In the genomic region with DNA sequence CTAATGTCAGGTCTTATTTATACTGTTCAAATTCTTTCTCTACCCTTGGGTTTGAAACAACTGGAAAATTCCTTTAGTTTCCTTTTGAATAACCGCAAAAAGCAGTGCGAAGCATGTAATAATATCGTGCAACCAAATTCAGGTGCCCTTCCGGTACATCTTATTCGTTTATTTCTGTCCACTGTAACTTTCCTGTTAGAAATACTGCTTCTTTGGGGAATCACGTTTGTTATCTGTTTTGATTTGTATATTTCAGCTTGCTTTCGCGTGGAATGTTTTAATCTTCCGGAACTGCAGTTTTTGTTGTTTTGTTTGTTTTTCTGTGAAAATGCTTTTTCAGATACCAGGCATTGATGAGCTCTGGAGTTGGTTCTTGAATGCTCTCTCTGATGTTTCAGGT, we compare ENCODE assay signal across 8 cellular contexts. TPM values are rescaled to one million over a fixed set of nuclear protein-coding genes. Genes with fewer than 3 reads are reported as not detected.
A peak's percentile ranks its signal among the peaks of the same experiment; 100 is the strongest.
DNase-seq lines count a peak whose midpoint lies in the region; ATAC-seq, FAIRE-seq and TF ChIP-seq lines count a peak whose summit lies in the region.

No MANE protein-coding gene starts in this region.

- peak overlapping the region; percentile 35 for H3K56ac ChIP-seq in mesendoderm (ENCODE audit: low read length)

- no peak overlapping the region for H2BK5ac ChIP-seq in mesendoderm (ENCODE audit: low read length)

- 2% methylated on average over 9 of the region's 9 CpGs for WGBS in A549 (ENCODE audit: missing lambda C conversion rate)
- WGBS in mesendoderm (ENCODE audit: extremely low coverage, insufficient coverage, low lambda C conversion rate) = no CpG with 5 or more reads among the region's 9 CpGs

- H2BK120ac ChIP-seq in mesendoderm (ENCODE audit: low read depth, low read length) = no peak overlapping the region

- H3K27me3 ChIP-seq in mesendoderm (ENCODE audit: insufficient read depth, low read length, poor library complexity) = no peaks in the 10 kb centered on the region

- no peak overlapping the region for H4K5ac ChIP-seq in mesendoderm (ENCODE audit: low read length)

- no peaks in the 10 kb centered on the region for H3K9me3 ChIP-seq in A549

- TF ChIP-seq POLR2A in A549 (IDR thresholded peaks at IDR 0.05; ENCODE audit: low read length) = no peak

- no peak for TF ChIP-seq EP300 in A549 (IDR thresholded peaks at IDR 0.05)

- H3K4me3 Mint-ChIP-seq in HFFc6 = peak overlapping the region; percentile 94

- H3K79me1 ChIP-seq in mesendoderm (ENCODE audit: low read length) = no peaks in the 10 kb centered on the region

- H3K4me1 Mint-ChIP-seq in HFFc6 (ENCODE audit: low read depth) = peaks cover 14% of the 10 kb centered on the region

- no peaks in the 10 kb centered on the region for H3K9me3 Mint-ChIP-seq in HFFc6

- peak overlapping the region; percentile 95 for H3K27ac Mint-ChIP-seq in HFFc6

- peak overlapping the region; percentile 70 for H3K4me2 ChIP-seq in A549
- peak overlapping the region; percentile 40 for H3K4me2 ChIP-seq in mesendoderm (ENCODE audit: low read length)

- POLR2A ChIA-PET in A549 (lab: Yijun Ruan, JAX) = no interaction called here

- H2BK15ac ChIP-seq in mesendoderm (replicated peaks; ENCODE audit: low read depth) = no peak overlapping the region

- in situ Hi-C loops in astrocyte of the spinal cord (cut with HindIII; ENCODE audit: low sequenced_read_pairs) = no loop called here

- no peak for ATAC-seq in A549
- no peak for ATAC-seq in GM19351 (IDR thresholded peaks at IDR 0.05; ENCODE audit: unreplicated experiment)
- ATAC-seq in GM19455 (IDR thresholded peaks at IDR 0.05; ENCODE audit: unreplicated experiment) = no peak
- ATAC-seq in HG03521 (IDR thresholded peaks at IDR 0.05; ENCODE audit: unreplicated experiment) = no peak
- ATAC-seq in GM18867 (IDR thresholded peaks at IDR 0.05; ENCODE audit: unreplicated experiment) = no peak

- no peak for TF ChIP-seq RAD21 in A549 (conservative IDR thresholded peaks at IDR 0.05 in 1 of 2, IDR thresholded peaks at IDR 0.05 in 1 of 2)

- no peak overlapping the region for H3K18ac ChIP-seq in mesendoderm (ENCODE audit: low read length)

- no peak overlapping the region for H2AK5ac ChIP-seq in mesendoderm (ENCODE audit: low read length)

- DNase-seq in A549 (ENCODE audit: low read depth in 1 of 2, low spot score in 1 of 2) (peak in 1 of 2 experiments; percentile 1), HFFc6 (no peak), astrocyte of the spinal cord (ENCODE audit: low read depth, low spot score) (no peak), mesendoderm (no peak)

- TF ChIP-seq CTCF in A549 (IDR thresholded peaks at IDR 0.05) (no peak), HFFc6 (IDR thresholded peaks at IDR 0.05) (no peak), astrocyte of the spinal cord (IDR thresholded peaks at IDR 0.05; ENCODE audit: low read depth, low read length) (no peak)

- peaks cover 4% of the 10 kb centered on the region; the same call in 1 of the 2 replicates for H3K27me3 Mint-ChIP-seq in HFFc6 (ENCODE audit: insufficient read depth)

- CTCF ChIA-PET in A549 (lab: Yijun Ruan, JAX) = no interaction called here

- no peak overlapping the region for H3K4ac ChIP-seq in mesendoderm (ENCODE audit: low read depth, low read length)

- no peaks in the 10 kb centered on the region for H3K36me3 ChIP-seq in mesendoderm (ENCODE audit: control insufficient read depth, insufficient read depth, low read length)

- peak overlapping the region; percentile 51 for H3K9ac ChIP-seq in mesendoderm (ENCODE audit: low read length)

- H3K79me2 ChIP-seq in mesendoderm (ENCODE audit: control insufficient read depth, insufficient read depth, low read length) = peaks cover 17% of the 10 kb centered on the region

- H3K23ac ChIP-seq in mesendoderm (ENCODE audit: low read length) = no peak overlapping the region

- H3K27ac ChIP-seq in A549 = peak overlapping the region; percentile 85 to 98; a peak in 5 of 6 replicates
- no peak overlapping the region for H3K27ac ChIP-seq in mesendoderm (ENCODE audit: low read depth, low read length)

- H3K4me3 ChIP-seq in A549 (peak overlapping the region; percentile 89), astrocyte of the spinal cord (ENCODE audit: low read depth, low read length) (peak overlapping the region; percentile 85), mesendoderm (ENCODE audit: low read length) (peak overlapping the region; percentile 36)

- H4K8ac ChIP-seq in mesendoderm (ENCODE audit: low read depth, low read length) = no peak overlapping the region

- H3K4me1 ChIP-seq in A549 (peaks cover 15% of the 10 kb centered on the region; the same call in 2 of the 3 replicates), mesendoderm (ENCODE audit: control insufficient read depth, low read depth, low read length) (no peaks in the 10 kb centered on the region)

- peaks cover 5% of the 10 kb centered on the region; the same call in 1 of the 2 replicates for H3K36me3 Mint-ChIP-seq in HFFc6 (ENCODE audit: low read depth)

- no peak for FAIRE-seq in A549 (lab: Jason Lieb, UNC)

TF ChIP-seq in A549, 52 proteins besides CTCF, POLR2A, EP300 and RAD21:
- no peak for TF ChIP-seq HES2 (IDR thresholded peaks at IDR 0.05)
TF ChIP-seq in A549: peak in this region for 0.

RNA-seq across cellular contexts. Expression of gene PHF6, which starts 1.2 kb away (rescaled TPM):
- polyA plus RNA-seq in A549 (2011; rRNA removed) (28.7 and 29.3 TPM in 2 replicates), A549 (2017; fragmentation: RNase III; extraction: RNeasy Plus Mini Kit Qiagen cat#74134 plus additional on column Dnase treatment) (25.1 to 25.6 TPM (median 25.2 TPM) in 3 replicates)
- 3.9 and 4.5 TPM in 2 replicates for polyA plus RNA-seq in A549 (2012; cell fraction: cytosol; rRNA removed)
- polyA plus RNA-seq in A549 (2012; cell fraction: nucleus; rRNA removed) = 2.2 and 3.8 TPM in 2 replicates
- 9.8 and 10.8 TPM in 2 replicates for polyA minus RNA-seq in A549 (2011; rRNA and poly(A)+ RNA removed)
- total RNA-seq in HFFc6 (2021; fragmentation: NEBNext Ultra II Directional; extraction: Animal tissue kit (Norgen Biotek cat#: 25700)) = 10 to 100 TPM; 23.9 to 30.3 (median 25.5) TPM
- polyA plus RNA-seq in mesendoderm (2013, experiment 1 of 2) = 33.4 TPM
- polyA plus RNA-seq in mesendoderm (2013, experiment 2 of 2) = 33.1 TPM

Comparison
In these comparisons a context has a peak if more than half of its experiments do, and no peak if none do; other contexts are left out.
1. H3K4me3 ChIP-seq: peak in every context shown above with its lines; median percentile 89 in A549; 85 in astrocyte of the spinal cord; 36 in mesendoderm.